In the genomic region with DNA sequence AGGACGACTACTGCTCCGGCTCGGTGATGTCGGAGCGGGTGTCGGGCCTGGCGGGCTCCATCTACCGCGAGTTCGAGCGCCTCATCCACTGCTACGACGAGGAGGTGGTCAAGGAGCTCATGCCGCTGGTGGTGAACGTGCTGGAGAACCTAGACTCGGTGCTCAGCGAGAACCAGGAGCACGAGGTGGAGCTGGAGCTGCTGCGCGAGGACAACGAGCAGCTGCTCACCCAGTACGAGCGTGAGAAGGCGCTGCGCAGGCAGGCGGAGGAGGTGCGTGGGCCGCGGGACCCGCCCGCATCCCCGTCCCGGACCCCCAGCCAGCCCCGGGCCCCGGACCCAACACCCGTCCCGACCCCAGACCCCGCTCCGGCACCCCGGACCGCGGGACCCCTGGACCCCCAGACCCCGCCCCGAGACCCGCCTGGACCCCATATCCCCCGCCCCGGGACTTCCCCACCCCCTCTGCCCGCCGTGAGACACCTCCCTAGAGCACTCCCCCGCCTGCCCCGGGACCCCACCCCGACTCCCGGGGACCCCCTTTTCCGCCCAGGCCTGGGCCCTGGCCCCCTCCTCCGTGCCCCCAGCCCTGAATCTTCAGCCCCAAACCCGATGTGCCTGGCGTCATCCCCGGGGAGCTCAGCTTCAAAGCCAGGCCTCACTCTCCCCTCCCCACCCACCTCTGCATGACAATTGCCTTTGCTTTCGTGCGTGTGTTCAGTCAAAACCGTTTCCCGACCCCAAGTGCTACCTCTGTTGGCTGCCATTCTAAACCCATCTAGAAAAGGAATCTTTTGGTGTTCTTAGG, we compare ENCODE assay signal across 8 cellular contexts. TPM values are rescaled to one million over a fixed set of nuclear protein-coding genes. Genes with fewer than 3 reads are reported as not detected.
DNase-seq lines count a peak whose midpoint lies in the region; ATAC-seq lines count a peak whose summit lies in the region.

No MANE protein-coding gene starts in this region.

- peak overlapping the region; percentile 95 for H3K4me3 ChIP-seq in mesodermal cell (ENCODE audit: extremely low read depth, insufficient read depth, low read length, poor library complexity, severe bottlenecking)

- 0 to 1% methylated on average over 36 to 42 of the region's 62 CpGs for WGBS in mesodermal cell (ENCODE audit: insufficient coverage in 2 of 2), 2 experiments

- ATAC-seq in GM19397 (IDR thresholded peaks at IDR 0.05; ENCODE audit: unreplicated experiment) (peak; percentile 19), HG03565 (IDR thresholded peaks at IDR 0.05; ENCODE audit: unreplicated experiment) (peak; percentile 9)

- peak overlapping the region; percentile 16 for H3K27ac ChIP-seq in mesodermal cell (ENCODE audit: low read depth, low read length, severe bottlenecking)

- peaks cover 21% of the 10 kb centered on the region for H3K4me1 ChIP-seq in mesodermal cell (ENCODE audit: control insufficient read depth, insufficient read depth, low read length, poor library complexity, severe bottlenecking)

- peaks cover 26% of the 10 kb centered on the region for H3K36me3 ChIP-seq in mesodermal cell (ENCODE audit: control insufficient read depth, insufficient read depth, low read length)

- no peaks in the 10 kb centered on the region for H3K9me3 ChIP-seq in mesodermal cell (ENCODE audit: control insufficient read depth, low read length)

- DNase-seq in AG20443 (ENCODE audit: low spot score) (peak; percentile 66), ecto neural progenitor cell (ENCODE audit: low spot score) (peak; percentile 60), SHP77 treated with DMSO at 0.1 percent for 48 hours (lab: John Stamatoyannopoulos, UW) (no peak)
- DNase-seq in activated CD4-positive, alpha-beta T cell treated with anti-CD3 and anti-CD28 coated beads for 48 hours = peak; percentile 63
- peak; percentile 54 for DNase-seq in stimulated activated naive CD4-positive, alpha-beta T cell treated with Interleukin-2 at 50 U/mL for 16 hours (lab: John Stamatoyannopoulos, UW)

RNA-seq across cellular contexts. Expression of a gene that starts 0.6 kb away (rescaled TPM):
- polyA plus RNA-seq in mesodermal cell (2013, experiment 1 of 2) = 77.3 TPM
- polyA plus RNA-seq in mesodermal cell (2013, experiment 2 of 2) = 50.7 TPM

RNA-seq across cellular contexts. Expression of a gene that starts 28.5 kb away (rescaled TPM):
- polyA plus RNA-seq in mesodermal cell (2013, experiment 1 of 2) = 106 TPM
- polyA plus RNA-seq in mesodermal cell (2013, experiment 2 of 2) = 90.5 TPM
